Comparison of ENCODE assay signal across 28 cellular contexts in genomic region chr5:95358858-95359257, GRCh38. TPM values are rescaled to one million over a fixed set of nuclear protein-coding genes. Genes with fewer than 3 reads are reported as not detected.
"Had no signal": no experiment of that assay in that cellular context is flagged by ENCODE, and none has a peak within 500 bp of the region (broad histone marks: within the 10 kb centered on the region; RNA-seq: fewer than 3 reads in every experiment).

No MANE protein-coding gene starts in this region.

- H3K9ac ChIP-seq: neural progenitor cell had no signal

- H3K4me1 ChIP-seq: breast epithelium, esophagus muscularis mucosa, foreskin keratinocyte, heart left ventricle, neural progenitor cell, right atrium auricular region, tibial nerve had no signal

- H2AFZ ChIP-seq: neural progenitor cell had no signal

- H3K27me3 ChIP-seq: breast epithelium, esophagus muscularis mucosa, heart left ventricle, neural progenitor cell, right atrium auricular region, tibial nerve had no signal

- H3K36me3 Mint-ChIP-seq: activated CD8-positive, alpha-beta memory T cell treated with anti-CD3 and anti-CD28 coated beads, Interleukin-2, amount 10 ng/mL, durations not matched to agents 7 days and 5 days; activated naive CD4-positive, alpha-beta T cell treated with anti-CD3 and anti-CD28 coated beads, Interleukin-2, amount 50 U/mL, for 72 hours; immature natural killer cell; natural killer cell; neural progenitor cell had no signal

- H3K27ac ChIP-seq: breast epithelium, esophagus muscularis mucosa, foreskin keratinocyte, heart left ventricle, neural progenitor cell, right atrium auricular region, tibial nerve had no signal

- H3K36me3 ChIP-seq: breast epithelium, esophagus muscularis mucosa, heart left ventricle, neural progenitor cell, right atrium auricular region, tibial nerve had no signal

- H3K4me1 Mint-ChIP-seq: activated CD8-positive, alpha-beta memory T cell treated with anti-CD3 and anti-CD28 coated beads, Interleukin-2, amount 10 ng/mL, durations not matched to agents 7 days and 5 days; immature natural killer cell; neural progenitor cell had no signal

- H3K27me3 Mint-ChIP-seq: activated CD8-positive, alpha-beta memory T cell treated with anti-CD3 and anti-CD28 coated beads, Interleukin-2, amount 10 ng/mL, durations not matched to agents 7 days and 5 days had no signal

- ATAC-seq: activated CD4-positive, alpha-beta T cell treated with anti-CD3 and anti-CD28 coated beads for 36 hours; activated CD8-positive, alpha-beta memory T cell treated with anti-CD3 and anti-CD28 coated beads, Interleukin-2, amount 10 ng/mL, durations not matched to agents 7 days and 5 days; activated CD8-positive, alpha-beta T cell treated with anti-CD3 and anti-CD28 coated beads, Interleukin-2, amount 10 ng/mL, durations not matched to agents 7 days and 5 days; activated naive CD4-positive, alpha-beta T cell treated with anti-CD3 and anti-CD28 coated beads, Interleukin-2, amount 50 U/mL, for 72 hours; activated T-cell treated with anti-CD3 and anti-CD28 coated beads, Interleukin-2, amount 50 U/mL, for 72 hours; foreskin keratinocyte; heart left ventricle; left colon; natural killer cell had no signal

- DNase-seq: activated CD4-positive, alpha-beta T cell treated with anti-CD3 and anti-CD28 coated beads for 36 hours; activated CD4-positive, CD25-positive, alpha-beta regulatory T cell; activated CD8-positive, alpha-beta memory T cell treated with anti-CD3 and anti-CD28 coated beads, Interleukin-2, amount 10 ng/mL, durations not matched to agents 7 days and 5 days; activated CD8-positive, alpha-beta T cell treated with anti-CD3 and anti-CD28 coated beads, Interleukin-2, amount 10 ng/mL, durations not matched to agents 7 days and 5 days; activated naive CD4-positive, alpha-beta T cell; activated T-cell treated with anti-CD3 and anti-CD28 coated beads, Interleukin-2, amount 50 U/mL, for 72 hours; central memory CD4-positive, alpha-beta T cell; endodermal cell; foreskin keratinocyte; heart left ventricle; hypothalamus; immature natural killer cell; kidney; left colon; midbrain; natural killer cell; occipital lobe; stimulated activated CD4-positive, alpha-beta T cell treated with anti-CD3 and anti-CD28 coated beads, Interleukin-15, amount 100 ng/mL, for 24 hours; stimulated activated CD4-positive, alpha-beta T cell treated with anti-CD3 and anti-CD28 coated beads, Interleukin-2, amount 100 ng/mL, for 24 hours; stimulated activated naive CD4-positive, alpha-beta T cell treated with Interleukin-2 at 50 U/mL for 16 hours had no signal

- H3K4me2 ChIP-seq: neural progenitor cell had no signal

- H3K4me3 Mint-ChIP-seq: activated CD4-positive, alpha-beta T cell treated with anti-CD3 and anti-CD28 coated beads for 36 hours; activated CD8-positive, alpha-beta memory T cell treated with anti-CD3 and anti-CD28 coated beads, Interleukin-2, amount 10 ng/mL, durations not matched to agents 7 days and 5 days; activated CD8-positive, alpha-beta T cell treated with anti-CD3 and anti-CD28 coated beads, Interleukin-2, amount 10 ng/mL, durations not matched to agents 7 days and 5 days; activated T-cell treated with anti-CD3 and anti-CD28 coated beads, Interleukin-2, amount 50 U/mL, for 72 hours; endodermal cell; immature natural killer cell; natural killer cell; neural progenitor cell had no signal

- H3K4me3 ChIP-seq: breast epithelium, esophagus muscularis mucosa, heart left ventricle, neural progenitor cell, right atrium auricular region, tibial nerve had no signal

- H3K27ac Mint-ChIP-seq: activated CD4-positive, alpha-beta T cell treated with anti-CD3 and anti-CD28 coated beads for 36 hours; activated CD8-positive, alpha-beta memory T cell treated with anti-CD3 and anti-CD28 coated beads, Interleukin-2, amount 10 ng/mL, durations not matched to agents 7 days and 5 days; activated CD8-positive, alpha-beta T cell treated with anti-CD3 and anti-CD28 coated beads, Interleukin-2, amount 10 ng/mL, durations not matched to agents 7 days and 5 days; activated naive CD4-positive, alpha-beta T cell treated with anti-CD3 and anti-CD28 coated beads, Interleukin-2, amount 50 U/mL, for 72 hours; activated T-cell treated with anti-CD3 and anti-CD28 coated beads, Interleukin-2, amount 50 U/mL, for 72 hours; endodermal cell; immature natural killer cell; natural killer cell; neural progenitor cell had no signal

RNA-seq across cellular contexts. Expression of gene FAM81B, which starts 32.3 kb away (rescaled TPM):
- total RNA-seq: activated CD4-positive, alpha-beta T cell treated with anti-CD3 and anti-CD28 coated beads for 36 hours; activated CD8-positive, alpha-beta memory T cell treated with anti-CD3 and anti-CD28 coated beads, Interleukin-2, amount 10 ng/mL, durations not matched to agents 7 days and 5 days; activated CD8-positive, alpha-beta T cell treated with anti-CD3 and anti-CD28 coated beads, Interleukin-2, amount 10 ng/mL, durations not matched to agents 7 days and 5 days; activated naive CD4-positive, alpha-beta T cell treated with anti-CD3 and anti-CD28 coated beads, Interleukin-2, amount 50 U/mL, for 72 hours; activated T-cell treated with anti-CD3 and anti-CD28 coated beads, Interleukin-2, amount 50 U/mL, for 72 hours; endodermal cell; esophagus muscularis mucosa; foreskin keratinocyte; left colon; lower leg skin; natural killer cell; tibial nerve had no signal
- polyA plus RNA-seq: foreskin keratinocyte, urinary bladder had no signal
